Comparison of ENCODE assay signal across 16 cellular contexts in the genomic region with DNA sequence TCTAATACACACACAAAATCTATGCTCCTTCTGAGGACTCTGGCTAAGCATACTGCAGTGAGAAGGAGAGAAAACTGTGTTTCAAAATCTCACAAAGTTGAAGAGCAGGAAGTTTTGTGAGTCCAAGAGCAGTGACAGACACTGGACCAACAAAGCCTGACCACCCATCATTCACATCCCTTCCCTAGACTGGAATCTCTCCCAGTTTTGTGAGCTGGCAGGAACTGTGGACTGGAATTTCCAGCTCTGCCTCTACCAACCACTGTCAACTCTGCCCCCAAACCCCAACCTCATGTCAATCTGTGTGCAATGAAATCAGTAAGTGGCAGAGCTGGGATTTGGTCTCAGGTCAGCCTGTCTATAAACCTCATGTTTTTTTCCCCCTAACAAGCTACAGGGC.
"Had no signal": no experiment of that assay in that cellular context is flagged by ENCODE, and none has a peak within 500 bp of the region (broad histone marks: within the 10 kb centered on the region; RNA-seq: fewer than 3 reads in every experiment).

No MANE protein-coding gene starts in this region.

- H3K4me3 ChIP-seq: colonic mucosa, lung, mucosa of descending colon had no signal

- H3K9me3 ChIP-seq: colonic mucosa, mucosa of descending colon had no signal

- H3K27ac ChIP-seq: colonic mucosa, epithelial cell of prostate had no signal

- H3K36me3 ChIP-seq: colonic mucosa had no signal

- H3K27me3 ChIP-seq: colonic mucosa had no signal

- DNase-seq: activated CD4-positive, alpha-beta T cell treated with anti-CD3 and anti-CD28 coated beads, Interleukin-2, amount 50 U/mL, for 1 hour; activated T-cell treated with anti-CD3 and anti-CD28 coated beads for 4 hours; amniotic stem cell; caudate nucleus; colonic mucosa; effector memory CD4-positive, alpha-beta T cell; hippocampal formation; mucosa of descending colon; natural killer cell; nucleus accumbens; SHP77 treated with DMSO at 0.1 percent for 48 hours; stimulated activated CD4-positive, alpha-beta T cell treated with anti-CD3 and anti-CD28 coated beads, Interleukin-15, amount 100 ng/mL, for 24 hours; stimulated activated CD4-positive, alpha-beta T cell treated with anti-CD3 and anti-CD28 coated beads, Interleukin-4, amount 100 ng/mL, for 24 hours; trophoblast cell had no signal

- H3K4me1 ChIP-seq: colonic mucosa had no signal

- ATAC-seq: mucosa of descending colon, natural killer cell had no signal
